In genomic region chr9:137224850-137225694, GRCh38 we compare ENCODE assay signal across 9 cellular contexts. TPM values are rescaled to one million over a fixed set of nuclear protein-coding genes. Genes with fewer than 3 reads are reported as not detected.
A peak's percentile ranks its signal among the peaks of the same experiment; 100 is the strongest.
DNase-seq lines count a peak whose midpoint lies in the region; ATAC-seq and TF ChIP-seq lines count a peak whose summit lies in the region.
"Had no signal": no experiment of that assay in that cellular context is flagged by ENCODE, and none has a peak within 500 bp of the region (broad histone marks: within the 10 kb centered on the region; RNA-seq: fewer than 3 reads in every experiment).

Gene CYSRT1 (plus strand): TSS chr9:137225174. CDS start chr9:137225622, 448 bp downstream.

- no peak within 1 kb of the TSS for H2AFZ ChIP-seq in H9 (ENCODE audit: low read length)

- H3K56ac ChIP-seq in H9 (ENCODE audit: insufficient read length, low read depth, low read length), result no peak within 1 kb of the TSS

- no CpG with 5 or more reads among the region's 23 CpGs for WGBS in H9 (ENCODE audit: extremely low coverage, insufficient read length, low lambda C conversion rate)
- 20% methylated on average over 1 of the region's 23 CpGs; no CpG with 5 or more reads in 1 of the 2 donors for WGBS in gastroesophageal sphincter (ENCODE audit: low coverage in 1 of 2), 2 donors

- H3K4ac ChIP-seq in H9 (ENCODE audit: low read depth, low read length), result no peak within 1 kb of the TSS

- H3K9me3 ChIP-seq in H9 (ENCODE audit: control insufficient read depth, low read depth, low read length) (no peaks in the 10 kb centered on the region), gastroesophageal sphincter (no peaks in the 10 kb centered on the region)

- no peaks in the 10 kb centered on the region; the same call in 1 of the 2 replicates for H3K27me3 Mint-ChIP-seq in H9 (ENCODE audit: low read depth)
- H3K27me3 Mint-ChIP-seq in T-cell, result peaks cover 4 to 6% of the 10 kb centered on the region in 2 donors

- H2BK5ac ChIP-seq in H9 (ENCODE audit: insufficient read length, low read length), result no peak within 1 kb of the TSS

- no peaks in the 10 kb centered on the region for H3K79me1 ChIP-seq in H9 (ENCODE audit: insufficient read depth, low read depth, low read length, poor library complexity, severe bottlenecking)

- no peak for TF ChIP-seq CTCF in H9 (conservative IDR thresholded peaks at IDR 0.05)
- no peak for TF ChIP-seq CTCF in gastroesophageal sphincter (IDR thresholded peaks at IDR 0.05)
- TF ChIP-seq CTCF in GM13976 (IDR thresholded peaks at IDR 0.05; ENCODE audit: borderline replicate concordance, control extremely low read depth, extremely low read depth, insufficient read depth, missing control alignments), result no peak

- H4K5ac ChIP-seq in H9 (ENCODE audit: insufficient read length, low read depth, low read length), result no peak within 1 kb of the TSS

- no peak within 1 kb of the TSS for H3K14ac ChIP-seq in H9 (ENCODE audit: insufficient read depth, low read length)

- H3K36me3 Mint-ChIP-seq in H9 (ENCODE audit: insufficient read depth in 1 of 3, low read depth in 3 of 3), result no peaks in the 10 kb centered on the region
- no peaks in the 10 kb centered on the region for H3K36me3 Mint-ChIP-seq in T-cell

- H3K27ac ChIP-seq in H9 (ENCODE audit: insufficient read length, low read depth, low read length) (no peak within 1 kb of the TSS), gastroesophageal sphincter (peak within 1 kb of the TSS in 3 of 4 donors; percentile 87 to 94 (median 92)), skin epidermis (peak within 1 kb of the TSS in 20 of 21 experiments; percentile 77 to 97 (median 92))

- H3K4me3 ChIP-seq in gastroesophageal sphincter (peak within 1 kb of the TSS; percentile 64 to 79), skin epidermis (peak within 1 kb of the TSS; percentile 51 to 69 (median 60))

- H3K4me1 Mint-ChIP-seq in H9, result peaks cover 2 to 5% of the 10 kb centered on the region in 2 experiments
- H3K4me1 Mint-ChIP-seq in T-cell, result peaks cover 6 to 8% (median 7%) of the 10 kb centered on the region in 3 donors

- H4K91ac ChIP-seq in H9 (ENCODE audit: insufficient read length, low read depth, low read length), result no peak within 1 kb of the TSS

- in situ Hi-C loops in GM13976 (cut with MboI; ENCODE audit: low sequenced_read_pairs, unreplicated experiment), result loop anchor here (5.0 kb wide), 1 partner anchor 108 kb away; no protein-coding TSS in a partner anchor

- no peak within 1 kb of the TSS for H4K8ac ChIP-seq in H9 (replicated peaks; ENCODE audit: insufficient read length, low read depth, low read length)

- H3K27ac Mint-ChIP-seq in H9 (no peak within 1 kb of the TSS; a peak in 1 of 7 replicates), T-cell (peak within 1 kb of the TSS; percentile 67 to 80)

- no peak within 1 kb of the TSS for H2BK12ac ChIP-seq in H9 (ENCODE audit: insufficient read length, low read depth, low read length)

- no peak within 1 kb of the TSS for H2BK20ac ChIP-seq in H9 (ENCODE audit: low read depth, low read length, poor library complexity, severe bottlenecking)

- peak within 1 kb of the TSS; percentile 64 for H3K9ac ChIP-seq in H9 (ENCODE audit: extremely low read depth, insufficient read length, low read length)

- no peak within 1 kb of the TSS for H3T11ph ChIP-seq in H9 (ENCODE audit: low read length)

- TF ChIP-seq EP300 in gastroesophageal sphincter (IDR thresholded peaks at IDR 0.05), result no peak

- H3K79me2 ChIP-seq in H9 (ENCODE audit: insufficient read depth, low read length), result no peaks in the 10 kb centered on the region

- H3K23ac ChIP-seq in H9 (ENCODE audit: insufficient read length, low read depth, low read length), result no peak within 1 kb of the TSS

- H3K9me3 Mint-ChIP-seq in H9, result no peaks in the 10 kb centered on the region
- H3K9me3 Mint-ChIP-seq in T-cell, result no peaks in the 10 kb centered on the region

- no peak within 1 kb of the TSS for H2BK120ac ChIP-seq in H9 (ENCODE audit: low read depth, low read length, poor library complexity, severe bottlenecking)

- POLR2A ChIA-PET in T-cell (lab: Charles Lee), result interaction anchor here in 1 of 2 donors (1.2 kb wide), 1 partner anchor 16 kb away, joined by 4 read pairs; the partner anchor contains the start of gene TUBB4B

- H3K18ac ChIP-seq in H9 (ENCODE audit: insufficient read length, low read depth, low read length), result no peak within 1 kb of the TSS

- CTCF ChIA-PET in T-cell (lab: Charles Lee), result interaction anchor here in 1 of 2 donors (1.1 kb wide), 1 partner anchor 129 kb away, joined by 4 read pairs; no protein-coding TSS in a partner anchor

- H4K20me1 ChIP-seq in H9 (ENCODE audit: control insufficient read depth, insufficient read depth, insufficient read length), result no peaks in the 10 kb centered on the region

- H3K4me1 ChIP-seq in H9 (ENCODE audit: insufficient read depth, low read length) (no peaks in the 10 kb centered on the region), gastroesophageal sphincter (peaks cover 0 to 47% (median 17%) of the 10 kb centered on the region in 3 donors)

- no peak for DNase-seq in H9
- no peak for DNase-seq in T-cell
- DNase-seq in glomerular visceral epithelial cell (ENCODE audit: extremely low spot score), result no peak
- DNase-seq in GM13976 (ENCODE audit: low spot score), result no peak
- DNase-seq in middle frontal gyrus (ENCODE audit: extremely low spot score, low spot score), result no peak
- DNase-seq: SHP77 had no signal

- peak within 1 kb of the TSS; percentile 66 to 83 for H3K4me3 Mint-ChIP-seq in H9
- peak within 1 kb of the TSS; percentile 71 to 80 (median 79) for H3K4me3 Mint-ChIP-seq in T-cell

- ATAC-seq in T-cell (replicated peaks in 1 of 4), result no peak
- no peak for ATAC-seq in gastroesophageal sphincter
- ATAC-seq in HG03039 (IDR thresholded peaks at IDR 0.05; ENCODE audit: unreplicated experiment), result no peak

- H3K4me2 ChIP-seq in H9 (ENCODE audit: insufficient read depth, insufficient read length, low read length), result peak within 1 kb of the TSS; percentile 75

- no peaks in the 10 kb centered on the region for H3K36me3 ChIP-seq in gastroesophageal sphincter

- no peaks in the 10 kb centered on the region for H3K27me3 ChIP-seq in H9 (ENCODE audit: insufficient read depth, low read length)
- peaks cover 41% of the 10 kb centered on the region for H3K27me3 ChIP-seq in gastroesophageal sphincter

- H3K23me2 ChIP-seq in H9 (ENCODE audit: insufficient read length, low read depth, low read length, poor library complexity, severe bottlenecking), result peaks cover 18% of the 10 kb centered on the region

- no peak for TF ChIP-seq POLR2A in gastroesophageal sphincter (IDR thresholded peaks at IDR 0.05)

- no peak within 1 kb of the TSS for H2BK15ac ChIP-seq in H9 (ENCODE audit: low read depth, low read length)

- H2AK5ac ChIP-seq in H9 (ENCODE audit: insufficient read length, low read length), result no peak within 1 kb of the TSS

RNA-seq across cellular contexts. Expression of gene CYSRT1, which starts in this region (rescaled TPM):
- total RNA-seq in H9 (2021) (1.0 and 1.9 TPM in 2 replicates), T-cell (under 1 TPM in 4 of 5 donors, not detected in 1; 0.32 to 0.58 (median 0.45) TPM), gastroesophageal sphincter (1 to 10 TPM in 2 of 4 donors, not detected in 2; 1.1 to 5.8 TPM)

Comparison
In these comparisons a context has a peak if more than half of its experiments do, and no peak if none do; other contexts are left out.
1. H3K27ac Mint-ChIP-seq: peak in T-cell (2 of 2); none in H9 (0 of 3).